1 cellular context compared by ENCODE assay signal in the genomic region with DNA sequence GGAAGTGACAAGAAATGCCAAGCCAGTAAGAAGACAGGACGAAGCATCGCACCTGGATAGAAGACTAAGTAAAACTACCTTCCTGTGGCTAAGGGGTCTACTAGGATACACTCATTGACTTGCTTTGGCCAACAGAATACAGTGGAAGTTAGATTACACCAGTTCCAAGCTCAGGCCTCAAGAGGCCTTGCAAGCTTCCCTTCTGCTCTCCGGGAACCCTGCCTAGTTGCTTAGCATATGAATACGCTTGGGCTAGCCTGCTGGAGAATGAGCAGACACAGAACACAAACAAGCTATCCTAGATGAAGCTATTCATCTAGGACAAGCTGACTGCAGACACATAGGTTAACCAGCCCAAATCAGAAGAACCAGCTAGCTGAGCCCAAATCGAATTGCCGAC.
A peak's percentile ranks its signal among the peaks of the same experiment; 100 is the strongest.
TF ChIP-seq lines count a peak whose summit lies in the region.

No MANE protein-coding gene starts in this region.

TF ChIP-seq in GM23338, 12 proteins besides CTCF, POLR2A, EP300 and RAD21 (continued from another document):
- TF ChIP-seq ZNF462 (CRISPR knock-in tag; IDR thresholded peaks at IDR 0.05) (peak; percentile 100), ZNF331 (CRISPR knock-in tag; IDR thresholded peaks at IDR 0.05; ENCODE audit: low read depth) (peak; percentile 78), ZNF114 (CRISPR knock-in tag; IDR thresholded peaks at IDR 0.05) (peak; percentile 73; the same call in 1 of the 2 replicates)
